In the genomic region with DNA sequence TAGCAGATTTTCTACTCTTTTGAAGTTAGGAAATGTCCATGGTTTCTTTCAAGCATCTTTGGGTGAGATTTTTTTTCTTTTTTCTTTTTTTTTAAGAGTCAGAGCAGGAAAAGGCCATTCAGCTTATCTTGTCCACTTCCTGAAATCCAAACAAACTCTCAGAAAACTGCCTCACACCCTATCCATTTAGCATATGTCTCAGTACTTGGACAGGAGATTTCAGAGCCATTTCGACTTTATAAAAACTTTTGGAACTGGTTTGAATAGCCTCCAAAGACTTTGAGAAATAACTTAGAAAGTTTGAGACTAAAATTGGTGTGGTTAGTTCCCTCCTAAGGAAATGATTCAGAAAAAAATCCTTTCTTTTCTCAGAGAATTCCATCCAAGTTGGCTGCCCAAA, we compare ENCODE assay signal across 19 cellular contexts.
"Had no signal": no experiment of that assay in that cellular context is flagged by ENCODE, and none has a peak within 500 bp of the region (broad histone marks: within the 10 kb centered on the region; RNA-seq: fewer than 3 reads in every experiment).

No MANE protein-coding gene starts in this region.

- H3K36me3 ChIP-seq: thyroid gland had no signal

- H3K27ac ChIP-seq: foreskin keratinocyte, thyroid gland had no signal

- H3K27me3 ChIP-seq: thyroid gland had no signal

- ATAC-seq: activated CD4-positive, alpha-beta T cell treated with anti-CD3 and anti-CD28 coated beads for 36 hours; esophagus mucosa; foreskin keratinocyte; WTC11 had no signal

- DNase-seq: activated CD4-positive, alpha-beta T cell treated with anti-CD3 and anti-CD28 coated beads for 36 hours; activated CD4-positive, alpha-beta T cell treated with anti-CD3 and anti-CD28 coated beads, Interleukin-2, amount 50 U/mL, for 48 hours; amniotic stem cell; cortex of kidney; foreskin keratinocyte; hypothalamus; kidney; mesendoderm; nephron progenitor cell; nucleus accumbens; posterior cingulate gyrus; stimulated activated CD4-positive, alpha-beta T cell treated with anti-CD3 and anti-CD28 coated beads, Interleukin-12 subunit alpha, Interleukin-12 subunit beta, amount 100 ng/mL, for 4 hours; stimulated activated CD4-positive, alpha-beta T cell treated with anti-CD3 and anti-CD28 coated beads, Interleukin-1b, Interleukin-23, amount 100 ng/mL, for 48 hours; stimulated activated CD8-positive, alpha-beta memory T cell treated with anti-CD3 and anti-CD28 coated beads, Interleukin-4, amount 100 ng/mL, for 48 hours; stimulated activated naive CD4-positive, alpha-beta T cell; thyroid gland had no signal

- H3K9me3 ChIP-seq: thyroid gland had no signal

- FAIRE-seq: endometrium, kidney had no signal

- H3K4me3 ChIP-seq: thyroid gland had no signal
